ENCODE assay signal across 19 cellular contexts in the genomic region with DNA sequence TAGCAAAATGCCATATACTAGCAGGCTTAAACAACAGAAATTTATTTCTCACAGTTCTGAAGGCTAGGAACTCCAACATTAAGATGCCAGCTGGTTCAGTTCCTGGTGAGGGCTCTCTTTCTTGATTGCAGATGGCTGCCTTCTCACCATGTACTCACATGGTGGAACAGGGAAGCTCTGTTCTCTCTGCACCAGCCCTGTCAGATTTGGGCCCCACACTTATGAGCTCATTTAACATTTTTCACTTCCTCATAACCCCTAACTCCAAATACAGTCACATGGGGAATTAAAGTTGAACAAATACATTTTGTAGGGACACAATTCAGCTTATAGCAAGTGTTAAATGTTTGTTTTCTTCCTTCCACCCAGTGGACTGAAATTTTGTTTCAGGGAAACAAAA.
DNase-seq lines count a peak whose midpoint lies in the region; ATAC-seq and TF ChIP-seq lines count a peak whose summit lies in the region.
"Had no signal": no experiment of that assay in that cellular context is flagged by ENCODE, and none has a peak within 500 bp of the region (broad histone marks: within the 10 kb centered on the region; RNA-seq: fewer than 3 reads in every experiment).

No MANE protein-coding gene starts in this region.

- H3K4me3 ChIP-seq in GM12865 (ENCODE audit: low read depth, low read length) (no peak overlapping the region), endodermal cell (ENCODE audit: low read length) (no peak overlapping the region)
- H3K4me3 ChIP-seq: ascending aorta, skin epidermis, upper lobe of left lung had no signal

- no peak overlapping the region for H3K27ac ChIP-seq in endodermal cell (ENCODE audit: low read depth, low read length)
- H3K27ac ChIP-seq: ascending aorta, foreskin keratinocyte, parathyroid adenoma, skin epidermis, upper lobe of left lung had no signal

- H3K36me3 ChIP-seq in endodermal cell (ENCODE audit: control insufficient read depth, insufficient read depth, low read length): no peaks in the 10 kb centered on the region
- H3K36me3 ChIP-seq: ascending aorta, upper lobe of left lung had no signal

- no peaks in the 10 kb centered on the region for H3K9me3 ChIP-seq in endodermal cell (ENCODE audit: control insufficient read depth, low read length)
- H3K9me3 ChIP-seq: ascending aorta, upper lobe of left lung had no signal

- no peak overlapping the region for H3K9ac ChIP-seq in endodermal cell (ENCODE audit: extremely low read depth, low read length, poor library complexity, severe bottlenecking)
- H3K9ac ChIP-seq: parathyroid adenoma had no signal

- no peak for TF ChIP-seq CTCF in GM12865 (IDR thresholded peaks at IDR 0.05; ENCODE audit: insufficient read depth, low read depth, low read length, missing control alignments)
- no peak for TF ChIP-seq CTCF in endodermal cell (conservative IDR thresholded peaks at IDR 0.05)
- no peak for TF ChIP-seq CTCF in natural killer cell (IDR thresholded peaks at IDR 0.05)

- H3K4me3 Mint-ChIP-seq in endodermal cell: no peak overlapping the region
- H3K4me3 Mint-ChIP-seq in natural killer cell: no peak overlapping the region
- H3K4me3 Mint-ChIP-seq: T-helper 1 cell treated with Interleukin-12 subunit alpha and Interleukin-12 subunit beta and Interleukin-4 antibody, amounts not matched to agents 30 μg/mL and 1 μg/mL, for 36 hours had no signal

- H3K36me3 Mint-ChIP-seq in endodermal cell (ENCODE audit: low read depth) (no peaks in the 10 kb centered on the region), natural killer cell (no peaks in the 10 kb centered on the region)

- H3K27ac Mint-ChIP-seq in endodermal cell (no peak overlapping the region), natural killer cell (no peak overlapping the region)
- H3K27ac Mint-ChIP-seq: T-helper 1 cell treated with Interleukin-12 subunit alpha and Interleukin-12 subunit beta and Interleukin-4 antibody, amounts not matched to agents 30 μg/mL and 1 μg/mL, for 36 hours had no signal

- intact Hi-C loops in natural killer cell (cut with micrococcal nuclease): no loop called here

- H3K4me1 Mint-ChIP-seq in endodermal cell: peaks cover 14% of the 10 kb centered on the region
- H3K4me1 Mint-ChIP-seq in natural killer cell: no peaks in the 10 kb centered on the region

- ATAC-seq in GM19324 (IDR thresholded peaks at IDR 0.05; ENCODE audit: low FRiP score, unreplicated experiment) (peak; percentile 55), HG02884 (IDR thresholded peaks at IDR 0.05; ENCODE audit: unreplicated experiment) (peak; percentile 80), natural killer cell (no peak)
- ATAC-seq: foreskin keratinocyte, left lobe of liver had no signal

- peaks cover 14% of the 10 kb centered on the region for H3K27me3 ChIP-seq in endodermal cell (ENCODE audit: control insufficient read depth, insufficient read depth, low read length, poor library complexity, severe bottlenecking)
- H3K27me3 ChIP-seq: ascending aorta, foreskin keratinocyte, upper lobe of left lung had no signal

- H3K9me3 Mint-ChIP-seq in endodermal cell (no peaks in the 10 kb centered on the region), natural killer cell (peaks cover 4 to 5% of the 10 kb centered on the region in 2 donors)
- H3K9me3 Mint-ChIP-seq: T-helper 1 cell treated with Interleukin-12 subunit alpha and Interleukin-12 subunit beta and Interleukin-4 antibody, amounts not matched to agents 30 μg/mL and 1 μg/mL, for 36 hours had no signal

- H3K27me3 Mint-ChIP-seq in endodermal cell (ENCODE audit: insufficient read depth) (peaks cover 20% of the 10 kb centered on the region), natural killer cell (ENCODE audit: low read depth in 2 of 2) (no peaks in the 10 kb centered on the region)

- H3K4me1 ChIP-seq in endodermal cell (ENCODE audit: control insufficient read depth, insufficient read depth, low read length): peaks cover 7% of the 10 kb centered on the region
- H3K4me1 ChIP-seq: ascending aorta, foreskin keratinocyte, parathyroid adenoma, upper lobe of left lung had no signal

- DNase-seq in GM12865 (ENCODE audit: low read depth) (peak; percentile 6), NOMO-1 (lab: John Stamatoyannopoulos, UW; ENCODE audit: unreplicated experiment in 2 of 2) (peak; percentile 16 to 58), endodermal cell (no peak), natural killer cell (no peak), DMS 273 (lab: John Stamatoyannopoulos, UW; ENCODE audit: unreplicated experiment) (no peak)
- DNase-seq in activated CD4-positive, CD25-positive, alpha-beta regulatory T cell treated with anti-CD3 and anti-CD28 coated beads, Interleukin-2, amount 50 U/mL, for 72 hours: no peak
- DNase-seq: ACHN; activated CD4-positive, CD25-positive, alpha-beta regulatory T cell; foreskin keratinocyte; NCI-H2107; NCI-H69; upper lobe of left lung had no signal

Comparison
In these comparisons a context has a peak if more than half of its experiments do, and no peak if none do; other contexts are left out.
1. DNase-seq: peak in GM12865 (single experiment) and NOMO-1 (2 of 2); none in endodermal cell (single experiment), natural killer cell (single experiment), activated CD4-positive, CD25-positive, alpha-beta regulatory T cell treated with anti-CD3 and anti-CD28 coated beads, Interleukin-2, amount 50 U/mL, for 72 hours (single experiment) and DMS 273 (single experiment).
2. ATAC-seq: peak in GM19324 (single experiment) and HG02884 (single experiment); none in natural killer cell (0 of 3).